ENCODE assay signal across 8 cellular contexts in the genomic region with DNA sequence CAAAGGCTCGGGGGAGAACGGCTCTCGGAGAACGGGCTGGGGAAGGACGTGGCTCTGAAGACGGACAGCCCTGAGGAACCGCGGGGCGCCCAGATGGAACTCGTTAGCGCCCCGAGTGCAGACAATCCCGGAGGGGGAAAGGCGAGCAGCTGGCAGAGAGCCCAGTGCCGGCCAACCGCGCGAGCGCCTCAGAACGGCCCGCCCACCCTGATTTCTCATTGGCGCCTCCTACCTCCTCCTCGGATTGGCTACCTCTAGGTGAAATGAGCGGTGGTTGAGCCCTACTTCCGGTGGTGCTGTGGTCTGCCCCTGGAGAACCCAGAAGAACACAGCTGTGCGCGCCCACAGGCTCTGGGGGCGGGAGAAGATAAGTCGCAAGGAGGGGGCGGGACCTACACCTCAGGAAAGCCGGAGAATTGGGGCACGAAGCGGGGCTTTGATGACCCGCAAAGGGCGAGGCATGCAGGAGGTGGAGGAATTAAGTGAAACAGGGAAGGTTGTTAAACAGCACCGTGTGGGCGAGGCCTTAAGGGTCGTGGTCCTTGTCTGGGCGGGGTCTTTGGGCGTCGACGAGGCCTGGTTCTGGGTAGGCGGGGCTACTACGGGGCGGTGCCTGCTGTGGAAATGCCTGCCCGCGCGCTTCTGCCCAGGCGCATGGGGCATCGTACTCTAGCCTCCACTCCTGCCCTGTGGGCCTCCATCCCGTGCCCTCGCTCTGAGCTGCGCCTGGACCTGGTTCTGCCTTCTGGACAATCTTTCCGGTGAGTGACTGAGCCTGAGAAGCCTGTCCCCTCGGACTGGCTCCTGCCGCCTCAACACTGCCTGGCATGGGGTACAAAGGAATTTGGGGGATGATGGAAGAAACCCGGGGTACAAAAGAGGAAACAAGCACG. TPM values are rescaled to one million over a fixed set of nuclear protein-coding genes. Genes with fewer than 3 reads are reported as not detected.
DNase-seq lines count a peak whose midpoint lies in the region; ATAC-seq and TF ChIP-seq lines count a peak whose summit lies in the region.

Gene OGG1, plus strand, starts transcription at position 290 of the 893 bp plus-strand sequence. Its CDS starts 335 bp downstream, at position 625.

- H3K27me3 ChIP-seq in KMS-11 (ENCODE audit: insufficient read depth, low read depth) (no peaks in the 10 kb centered on the region), Peyer's patch (no peaks in the 10 kb centered on the region), esophagus muscularis mucosa (no peaks in the 10 kb centered on the region)

- TF ChIP-seq CTCF in KMS-11 (conservative IDR thresholded peaks at IDR 0.05; ENCODE audit: low read depth, low read length) (no peak), Peyer's patch (IDR thresholded peaks at IDR 0.05) (peak in 1 of 6 experiments; percentile 8), esophagus muscularis mucosa (IDR thresholded peaks at IDR 0.05) (no peak)

- peak within 1 kb of the TSS; percentile 78 for H3K4me2 ChIP-seq in KMS-11

- H2AFZ ChIP-seq in KMS-11 (ENCODE audit: low read depth) = peak within 1 kb of the TSS; percentile 85

- no peaks in the 10 kb centered on the region for H3K79me2 ChIP-seq in KMS-11 (ENCODE audit: insufficient read depth, low read depth)

- peak within 1 kb of the TSS; percentile 28; the same call in 1 of the 2 replicates for H3K9ac ChIP-seq in KMS-11

- 0% methylated on average over 41 of the region's 58 CpGs for WGBS in esophagus muscularis mucosa

- H3K36me3 ChIP-seq in KMS-11 (ENCODE audit: insufficient read depth) (no peaks in the 10 kb centered on the region), Peyer's patch (peaks cover 0 to 56% (median 0%) of the 10 kb centered on the region in 3 donors), esophagus muscularis mucosa (peaks cover 22 to 74% (median 57%) of the 10 kb centered on the region in 4 donors)

- no peak for TF ChIP-seq EP300 in esophagus muscularis mucosa (IDR thresholded peaks at IDR 0.05)

- H3K4me1 ChIP-seq in KMS-11 (ENCODE audit: low read depth, poor library complexity, severe bottlenecking) (peaks cover 4% of the 10 kb centered on the region), Peyer's patch (peaks cover 3 to 25% (median 13%) of the 10 kb centered on the region in 4 donors), esophagus muscularis mucosa (peaks cover 21 to 47% (median 38%) of the 10 kb centered on the region in 4 donors)

- H3K4me3 ChIP-seq in KMS-11 (IDR thresholded peaks at IDR 0.05; ENCODE audit: insufficient read depth, low read depth, low read length) (peak within 1 kb of the TSS; percentile 72), Peyer's patch (peak within 1 kb of the TSS; percentile 48 to 63 (median 56)), esophagus muscularis mucosa (peak within 1 kb of the TSS; percentile 58 to 76 (median 69))

- ATAC-seq in GM21737 (IDR thresholded peaks at IDR 0.05; ENCODE audit: unreplicated experiment) = peak; percentile 88

- DNase-seq in DMS53 treated with DMSO at 0.1 percent for 48 hours (lab: John Stamatoyannopoulos, UW; ENCODE audit: unreplicated experiment) (peak; percentile 51), Peyer's patch (peak; percentile 98 to 99 (median 98)), esophagus muscularis mucosa (ENCODE audit: extremely low spot score) (peak; percentile 99), myocyte (ENCODE audit: low read depth) (peak; percentile 99)
- DNase-seq in activated T-cell treated with anti-CD3 and anti-CD28 coated beads, Interleukin-2, amount 50 U/mL, for 48 hours = peak; percentile 97 to 98
- DNase-seq in stimulated activated CD8-positive, alpha-beta memory T cell treated with anti-CD3 and anti-CD28 coated beads, Interleukin-7, amount 100 ng/mL, for 48 hours (ENCODE audit: extremely low read depth in 1 of 2, low read depth in 1 of 2) = peak; percentile 96 to 99

- TF ChIP-seq POLR2A in Peyer's patch (IDR thresholded peaks at IDR 0.05) = peak in 1 of 2 donors; percentile 48
- no peak for TF ChIP-seq POLR2A in esophagus muscularis mucosa (IDR thresholded peaks at IDR 0.05; ENCODE audit: low read depth)

- no peaks in the 10 kb centered on the region for H4K20me1 ChIP-seq in KMS-11 (ENCODE audit: insufficient read depth)

- H3K27ac ChIP-seq in KMS-11 (peak within 1 kb of the TSS; percentile 27; the same call in 1 of the 2 replicates), Peyer's patch (peak within 1 kb of the TSS; percentile 82 to 92 (median 86)), esophagus muscularis mucosa (replicated peaks in 1 of 4) (peak within 1 kb of the TSS; percentile 83 to 92 (median 90))

- H3K9me3 ChIP-seq in Peyer's patch (no peaks in the 10 kb centered on the region), esophagus muscularis mucosa (no peaks in the 10 kb centered on the region)

- intact Hi-C loops in esophagus muscularis mucosa (cut with DNase I) = loop anchor here (2.0 to 5.0 kb wide), 2 partner anchors 17 to 42 kb away; partner anchors contain the start of genes ARPC4 and TADA3

RNA-seq across cellular contexts. Expression of gene OGG1, which starts in this region (rescaled TPM):
- 100 to 1,000 TPM in 1 of 4 donors, 10 to 100 TPM in 3; 51.2 to 163 (median 74.1) TPM for total RNA-seq in Peyer's patch
- total RNA-seq in esophagus muscularis mucosa = 10 to 100 TPM; 18.6 to 28.3 (median 24.9) TPM
- 18.6 and 31.1 TPM in 2 replicates for total RNA-seq in myocyte
- polyA plus RNA-seq in myocyte (2012) = 18.7 TPM

Comparison
In these comparisons a context has a peak if more than half of its experiments do, and no peak if none do; other contexts are left out.
1. Peak in every context shown above with its lines: DNase-seq, ATAC-seq, H3K4me3 ChIP-seq and H3K27ac ChIP-seq.
2. H3K27ac ChIP-seq: peak in every context shown above with its lines; median percentile 90 in esophagus muscularis mucosa; 86 in Peyer's patch; 27 in KMS-11.